19 cellular contexts compared by ENCODE assay signal in genomic region chr1:207089627-207090265, GRCh38. TPM values are rescaled to one million over a fixed set of nuclear protein-coding genes. Genes with fewer than 3 reads are reported as not detected.
DNase-seq lines count a peak whose midpoint lies in the region; ATAC-seq and TF ChIP-seq lines count a peak whose summit lies in the region.
"Had no signal": no experiment of that assay in that cellular context is flagged by ENCODE, and none has a peak within 500 bp of the region (broad histone marks: within the 10 kb centered on the region; RNA-seq: fewer than 3 reads in every experiment).

No MANE protein-coding gene starts in this region.

- H3K4me3 Mint-ChIP-seq in activated CD8-positive, alpha-beta memory T cell treated with anti-CD3 and anti-CD28 coated beads, Interleukin-2, amount 10 ng/mL, durations not matched to agents 7 days and 5 days, result peak overlapping the region; percentile 43
- H3K4me3 Mint-ChIP-seq: effector memory CD8-positive, alpha-beta T cell had no signal

- H3K27me3 ChIP-seq in SJSA1 (replicated peaks) (no peaks in the 10 kb centered on the region), thymus (ENCODE audit: control insufficient read depth, insufficient read depth) (no peaks in the 10 kb centered on the region)
- H3K27me3 ChIP-seq: breast epithelium, right atrium auricular region, upper lobe of left lung had no signal

- H3K27me3 Mint-ChIP-seq in activated CD8-positive, alpha-beta memory T cell treated with anti-CD3 and anti-CD28 coated beads, Interleukin-2, amount 10 ng/mL, durations not matched to agents 7 days and 5 days, result peaks cover 6% of the 10 kb centered on the region

- no peaks in the 10 kb centered on the region for H3K9me3 Mint-ChIP-seq in activated CD8-positive, alpha-beta memory T cell treated with anti-CD3 and anti-CD28 coated beads, Interleukin-2, amount 10 ng/mL, durations not matched to agents 7 days and 5 days (ENCODE audit: low read depth)
- H3K9me3 Mint-ChIP-seq: effector memory CD8-positive, alpha-beta T cell had no signal

- H3K27ac ChIP-seq in SJSA1, result peak overlapping the region; percentile 54
- no peak overlapping the region for H3K27ac ChIP-seq in thymus (ENCODE audit: low read depth)
- H3K27ac ChIP-seq: right atrium auricular region, SK-N-MC had no signal

- H3K4me1 ChIP-seq in SJSA1 (replicated peaks), result peaks cover 27% of the 10 kb centered on the region
- H3K4me1 ChIP-seq in thymus (ENCODE audit: control insufficient read depth, insufficient read depth, low read length), result peaks cover 12% of the 10 kb centered on the region
- H3K4me1 ChIP-seq: breast epithelium had no signal

- H3K36me3 Mint-ChIP-seq in activated CD8-positive, alpha-beta memory T cell treated with anti-CD3 and anti-CD28 coated beads, Interleukin-2, amount 10 ng/mL, durations not matched to agents 7 days and 5 days, result no peaks in the 10 kb centered on the region

- ATAC-seq in activated CD8-positive, alpha-beta memory T cell treated with anti-CD3 and anti-CD28 coated beads, Interleukin-2, amount 10 ng/mL, durations not matched to agents 7 days and 5 days, result no peak
- ATAC-seq in GM21825 (IDR thresholded peaks at IDR 0.05; ENCODE audit: unreplicated experiment) (no peak), GM21367 (IDR thresholded peaks at IDR 0.05; ENCODE audit: unreplicated experiment) (no peak), GM19455 (IDR thresholded peaks at IDR 0.05; ENCODE audit: unreplicated experiment) (no peak)
- ATAC-seq: effector memory CD8-positive, alpha-beta T cell had no signal

- H3K27ac Mint-ChIP-seq in activated CD8-positive, alpha-beta memory T cell treated with anti-CD3 and anti-CD28 coated beads, Interleukin-2, amount 10 ng/mL, durations not matched to agents 7 days and 5 days, result no peak overlapping the region
- H3K27ac Mint-ChIP-seq: effector memory CD8-positive, alpha-beta T cell had no signal

- H3K4me3 ChIP-seq in SJSA1 (peak overlapping the region; percentile 24), fibroblast of villous mesenchyme (ENCODE audit: low read depth, low read length) (peak overlapping the region; percentile 41), thymus (ENCODE audit: low read length) (peak overlapping the region; percentile 4)
- H3K4me3 ChIP-seq: lung, right atrium auricular region, SK-N-MC, upper lobe of left lung had no signal

- H3K9me3 ChIP-seq in SJSA1 (replicated peaks), result no peaks in the 10 kb centered on the region
- no peaks in the 10 kb centered on the region for H3K9me3 ChIP-seq in thymus (ENCODE audit: control insufficient read depth)
- H3K9me3 ChIP-seq: breast epithelium, right atrium auricular region, upper lobe of left lung had no signal

- no peaks in the 10 kb centered on the region for H3K36me3 ChIP-seq in SJSA1
- no peaks in the 10 kb centered on the region for H3K36me3 ChIP-seq in thymus (ENCODE audit: control insufficient read depth, insufficient read depth)
- H3K36me3 ChIP-seq: breast epithelium, right atrium auricular region, upper lobe of left lung had no signal

- CTCF ChIA-PET in activated CD8-positive, alpha-beta memory T cell treated with anti-CD3 and anti-CD28 coated beads, Interleukin-2, amount 10 ng/mL, durations not matched to agents 7 days and 5 days (lab: Charles Lee), result interaction anchor here (0.8 to 2.8 kb wide), 9 partner anchors 9 to 315 kb away, joined by 3 to 22 read pairs (median 4); partner anchors contain the start of gene CD55

- H3K4me1 Mint-ChIP-seq in activated CD8-positive, alpha-beta memory T cell treated with anti-CD3 and anti-CD28 coated beads, Interleukin-2, amount 10 ng/mL, durations not matched to agents 7 days and 5 days, result peaks cover 21% of the 10 kb centered on the region

- DNase-seq in activated CD8-positive, alpha-beta memory T cell treated with anti-CD3 and anti-CD28 coated beads, Interleukin-2, amount 10 ng/mL, durations not matched to agents 7 days and 5 days, result no peak
- no peak for DNase-seq in activated CD8-positive, alpha-beta memory T cell treated with anti-CD3 and anti-CD28 coated beads for 24 hours
- DNase-seq in SJSA1 (ENCODE audit: low read depth in 1 of 2, low spot score in 2 of 2) (peak; percentile 50 to 71), fibroblast of villous mesenchyme (ENCODE audit: low read depth) (peak; percentile 57)
- DNase-seq: effector memory CD8-positive, alpha-beta T cell; Karpas-422; NCI-H1694; NCI-H524; stimulated activated CD8-positive, alpha-beta memory T cell treated with anti-CD3 and anti-CD28 coated beads, Interleukin-4, amount 100 ng/mL, for 48 hours had no signal

- no peak for TF ChIP-seq CTCF in fibroblast of villous mesenchyme (IDR thresholded peaks at IDR 0.05; ENCODE audit: insufficient read depth, low read depth, low read length)

- WGBS in thymus, result 92% methylated on average over 16 of the region's 16 CpGs

RNA-seq across cellular contexts. Expression of gene C4BPB, which starts 1.1 kb away (rescaled TPM):
- 1 to 10 TPM in 1 of 2 experiments, under 1 TPM in 1; 0.91 to 1.1 TPM for total RNA-seq in activated CD8-positive, alpha-beta memory T cell treated with anti-CD3 and anti-CD28 coated beads, Interleukin-2, amount 10 ng/mL, durations not matched to agents 7 days and 5 days
- total RNA-seq in SJSA1 (2014; rRNA removed; shearing (Covaris generic)), result 0.28 and 1.8 TPM in 2 replicates
- 0.32 TPM in 1 of 2 replicates, not detected in the other for total RNA-seq in fibroblast of villous mesenchyme
- 1.1 TPM for polyA plus RNA-seq in thymus
- total RNA-seq: OCI-LY7, right atrium auricular region had no signal

RNA-seq across cellular contexts. Expression of gene C4BPA, which starts 14.3 kb away (rescaled TPM):
- not detected for total RNA-seq in activated CD8-positive, alpha-beta memory T cell treated with anti-CD3 and anti-CD28 coated beads, Interleukin-2, amount 10 ng/mL, durations not matched to agents 7 days and 5 days
- total RNA-seq in SJSA1 (2014; rRNA removed; shearing (Covaris generic)), result not detected in 2 replicates
- total RNA-seq in fibroblast of villous mesenchyme, result not detected in 2 replicates
- 0.32 TPM for polyA plus RNA-seq in thymus
- total RNA-seq: OCI-LY7 had no signal

RNA-seq across cellular contexts. Expression of gene PFKFB2, which starts 36.7 kb away (rescaled TPM):
- total RNA-seq in activated CD8-positive, alpha-beta memory T cell treated with anti-CD3 and anti-CD28 coated beads, Interleukin-2, amount 10 ng/mL, durations not matched to agents 7 days and 5 days, result 1 to 10 TPM; 2.3 TPM
- total RNA-seq in SJSA1 (2014; rRNA removed; shearing (Covaris generic)), result 1.5 and 3.8 TPM in 2 replicates
- 6.9 and 8.7 TPM in 2 replicates for total RNA-seq in fibroblast of villous mesenchyme
- polyA plus RNA-seq in thymus, result 31.0 TPM

RNA-seq across cellular contexts. Expression of gene YOD1, which starts 38.7 kb away (rescaled TPM):
- total RNA-seq in activated CD8-positive, alpha-beta memory T cell treated with anti-CD3 and anti-CD28 coated beads, Interleukin-2, amount 10 ng/mL, durations not matched to agents 7 days and 5 days, result 1 to 10 TPM; 8.7 to 9.7 TPM
- 5.6 and 9.9 TPM in 2 replicates for total RNA-seq in SJSA1 (2014; rRNA removed; shearing (Covaris generic))
- total RNA-seq in fibroblast of villous mesenchyme, result 10.6 and 16.0 TPM in 2 replicates
- polyA plus RNA-seq in thymus, result 10.5 TPM

RNA-seq across cellular contexts. Expression of gene C1orf116, which starts 57.2 kb away (rescaled TPM):
- not detected for total RNA-seq in activated CD8-positive, alpha-beta memory T cell treated with anti-CD3 and anti-CD28 coated beads, Interleukin-2, amount 10 ng/mL, durations not matched to agents 7 days and 5 days
- 0.03 TPM in 1 of 2 replicates, not detected in the other for total RNA-seq in SJSA1 (2014; rRNA removed; shearing (Covaris generic))
- total RNA-seq in fibroblast of villous mesenchyme, result under 0.01 TPM in 1 of 2 replicates, not detected in the other
- polyA plus RNA-seq in thymus, result 0.98 TPM
- total RNA-seq: OCI-LY7 had no signal

Comparison
In these comparisons a context has a peak if more than half of its experiments do, and no peak if none do; other contexts are left out.
1. DNase-seq: peak in SJSA1 (2 of 2) and fibroblast of villous mesenchyme (single experiment); none in activated CD8-positive, alpha-beta memory T cell treated with anti-CD3 and anti-CD28 coated beads, Interleukin-2, amount 10 ng/mL, durations not matched to agents 7 days and 5 days (single experiment) and activated CD8-positive, alpha-beta memory T cell treated with anti-CD3 and anti-CD28 coated beads for 24 hours (single experiment).
2. Peak in every context shown above with its lines, with median percentiles within 50 percentile points of each other: H3K4me3 ChIP-seq.